In the genomic region with DNA sequence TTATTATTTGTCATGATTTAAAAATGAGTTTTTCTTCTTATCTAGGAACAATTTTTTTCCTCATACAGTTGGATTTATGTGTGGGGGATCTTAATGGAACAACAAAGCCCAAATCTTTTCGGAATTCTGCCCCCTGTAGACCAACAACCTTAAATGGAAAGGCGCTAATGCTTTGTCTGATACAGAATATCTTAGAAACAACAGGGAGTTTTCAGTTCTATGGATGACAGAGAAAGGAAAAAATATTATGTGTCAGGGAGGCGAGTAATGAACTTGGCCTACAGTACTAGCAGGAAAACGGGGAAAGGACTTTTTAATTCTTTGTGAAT, we compare ENCODE assay signal across 19 cellular contexts. TPM values are rescaled to one million over a fixed set of nuclear protein-coding genes. Genes with fewer than 3 reads are reported as not detected.
A peak's percentile ranks its signal among the peaks of the same experiment; 100 is the strongest.
DNase-seq lines count a peak whose midpoint lies in the region; ATAC-seq and TF ChIP-seq lines count a peak whose summit lies in the region.
"Had no signal": no experiment of that assay in that cellular context is flagged by ENCODE, and none has a peak within 500 bp of the region (broad histone marks: within the 10 kb centered on the region; RNA-seq: fewer than 3 reads in every experiment).

No MANE protein-coding gene starts in this region.

- CTCF ChIA-PET in MCF 10A (lab: Yijun Ruan, JAX): no interaction called here

- no peaks in the 10 kb centered on the region for H3K9me3 ChIP-seq in HAP-1
- H3K9me3 ChIP-seq: SJCRH30 had no signal

- peaks cover 25% of the 10 kb centered on the region for H3K4me1 ChIP-seq in HAP-1
- H3K4me1 ChIP-seq: SJCRH30 had no signal

- no peak for ATAC-seq in GM21381 (IDR thresholded peaks at IDR 0.05; ENCODE audit: unreplicated experiment)
- ATAC-seq: HepG2 had no signal

- H3K4me1 Mint-ChIP-seq in MCF 10A (ENCODE audit: insufficient read depth, unreplicated experiment): no peaks in the 10 kb centered on the region

- no peaks in the 10 kb centered on the region for H3K27me3 Mint-ChIP-seq in MCF 10A (ENCODE audit: insufficient read depth, unreplicated experiment)

- H3K27me3 ChIP-seq in HAP-1 (ENCODE audit: low read depth) (no peaks in the 10 kb centered on the region), layer of hippocampus (ENCODE audit: control insufficient read depth, insufficient read depth, low read length) (no peaks in the 10 kb centered on the region)
- H3K27me3 ChIP-seq: SJCRH30 had no signal

- DNase-seq in HAP-1 (ENCODE audit: low spot score in 2 of 2): peak; percentile 33 to 63
- peak in 2 of 61 donors; percentile 4 to 11 for DNase-seq in caudate nucleus (lab: John Stamatoyannopoulos, UW)
- peak; percentile 86 for DNase-seq in superior temporal gyrus (ENCODE audit: extremely low spot score)
- DNase-seq in effector CD4-positive, alpha-beta T cell: no peak
- no peak for DNase-seq in MCF 10A (ENCODE audit: unreplicated experiment)
- no peak for DNase-seq in DMS153 (lab: John Stamatoyannopoulos, UW)
- DNase-seq: C1 segment of cervical spinal cord, DMS79, GM23248, KG1, MV-4-11, NCI-H187, NCI-H2227 treated with DMSO at 0.1 percent for 48 hours, NCI-H510A treated with DMSO at 0.1 percent for 48 hours, NCI-H82, SJCRH30 had no signal

- POLR2A ChIA-PET in MCF 10A (lab: Yijun Ruan, JAX): no interaction called here

- TF ChIP-seq CTCF in MCF 10A (IDR thresholded peaks at IDR 0.05; ENCODE audit: unreplicated experiment): no peak

- H3K27ac Mint-ChIP-seq in MCF 10A (ENCODE audit: low read depth, unreplicated experiment): no peak overlapping the region

- H3K27ac ChIP-seq in caudate nucleus (ENCODE audit: low read depth, low read length) (peak overlapping the region; percentile 94), layer of hippocampus (ENCODE audit: low read depth, low read length) (peak overlapping the region; percentile 98)
- H3K27ac ChIP-seq: GM23248, SJCRH30 had no signal

- H3K9me3 Mint-ChIP-seq in MCF 10A (ENCODE audit: unreplicated experiment): no peaks in the 10 kb centered on the region

- no TSS peak for BruUV-seq in MCF 10A (replicated peaks; lab: Mats Ljungman, UMichigan)

- H3K4me3 ChIP-seq in HAP-1: peak overlapping the region; percentile 10
- H3K4me3 ChIP-seq: GM23248, SJCRH30 had no signal

- H3K36me3 ChIP-seq in HAP-1 (replicated peaks): no peaks in the 10 kb centered on the region
- H3K36me3 ChIP-seq: SJCRH30 had no signal

- intact Hi-C loops in MCF 10A (cut with micrococcal nuclease): no loop called here

- in situ Hi-C loops in HAP-1 (cut with MboI; ENCODE audit: low sequenced_read_pairs): no loop called here

- H3K4me3 Mint-ChIP-seq in MCF 10A (ENCODE audit: unreplicated experiment): no peak overlapping the region

- H3K36me3 Mint-ChIP-seq in MCF 10A (ENCODE audit: insufficient read depth, unreplicated experiment): peaks cover 6% of the 10 kb centered on the region

RNA-seq across cellular contexts. Expression of a gene that starts 0.6 kb away (rescaled TPM):
- 0.21 TPM in 1 of 2 replicates, not detected in the other for total RNA-seq in MCF 10A (2022)
- total RNA-seq: GM23248, HepG2 had no signal

Comparison
In these comparisons a context has a peak if more than half of its experiments do, and no peak if none do; other contexts are left out.
1. DNase-seq: peak in HAP-1 (2 of 2) and superior temporal gyrus (single experiment); none in effector CD4-positive, alpha-beta T cell (single experiment), MCF 10A (single experiment) and DMS153 (single experiment).